ENCODE assay signal across 16 cellular contexts in genomic region chr19:47658431-47659383, GRCh38. TPM values are rescaled to one million over a fixed set of nuclear protein-coding genes. Genes with fewer than 3 reads are reported as not detected.
A peak's percentile ranks its signal among the peaks of the same experiment; 100 is the strongest.
DNase-seq lines count a peak whose midpoint lies in the region; ATAC-seq and TF ChIP-seq lines count a peak whose summit lies in the region.
"Had no signal": no experiment of that assay in that cellular context is flagged by ENCODE, and none has a peak within 500 bp of the region (broad histone marks: within the 10 kb centered on the region; RNA-seq: fewer than 3 reads in every experiment).

No MANE protein-coding gene starts in this region.

- H3K4me1 ChIP-seq in neural progenitor cell (no peaks in the 10 kb centered on the region), upper lobe of left lung (peaks cover 20 to 26% (median 21%) of the 10 kb centered on the region in 4 donors)

- 89 to 91% methylated on average over 24 of the region's 24 CpGs for WGBS in upper lobe of left lung, 2 donors

- no peak overlapping the region for H2AFZ ChIP-seq in neural progenitor cell (replicated peaks)

- H3K27ac ChIP-seq in WERI-Rb-1 (peak overlapping the region; percentile 28; the same call in 1 of the 2 replicates), neural progenitor cell (no peak overlapping the region), upper lobe of left lung (no peak overlapping the region)

- H3K4me2 ChIP-seq in neural progenitor cell = no peak overlapping the region

- peaks cover 86% of the 10 kb centered on the region for H4K20me1 ChIP-seq in neural progenitor cell (ENCODE audit: low read depth)

- H3K27me3 ChIP-seq in WERI-Rb-1 (ENCODE audit: insufficient read depth, low read depth, severe bottlenecking) (no peaks in the 10 kb centered on the region), neural progenitor cell (no peaks in the 10 kb centered on the region), upper lobe of left lung (no peaks in the 10 kb centered on the region)
- H3K27me3 ChIP-seq: gastroesophageal sphincter had no signal

- H3K79me2 ChIP-seq in neural progenitor cell (ENCODE audit: low read depth) = peaks cover 76% of the 10 kb centered on the region

- H3K4me3 Mint-ChIP-seq in neural progenitor cell = no peak overlapping the region
- H3K4me3 Mint-ChIP-seq: activated CD8-positive, alpha-beta T cell treated with anti-CD3 and anti-CD28 coated beads for 36 hours had no signal

- no peaks in the 10 kb centered on the region for H3F3A ChIP-seq in neural progenitor cell (ENCODE audit: low read depth)

- DNase-seq in COLO829 (ENCODE audit: low spot score) (peak; percentile 72), WERI-Rb-1 (peak; percentile 42), fibroblast of villous mesenchyme (ENCODE audit: low read depth) (peak; percentile 21), neural progenitor cell (ENCODE audit: low spot score) (no peak), foreskin fibroblast (no peak), upper lobe of left lung (no peak)
- DNase-seq in effector CD8-positive, alpha-beta T cell (lab: John Stamatoyannopoulos, UW) = no peak
- DNase-seq: activated CD8-positive, alpha-beta T cell treated with anti-CD3 and anti-CD28 coated beads for 36 hours; cortex of kidney; DMS53; MM.1S; stimulated activated CD4-positive, alpha-beta T cell treated with anti-CD3 and anti-CD28 coated beads, Interleukin-1b, Interleukin-23, amount 100 ng/mL, for 48 hours had no signal

- no peaks in the 10 kb centered on the region for H3K9me3 Mint-ChIP-seq in neural progenitor cell
- H3K9me3 Mint-ChIP-seq: activated CD8-positive, alpha-beta T cell treated with anti-CD3 and anti-CD28 coated beads for 36 hours had no signal

- H3K27ac Mint-ChIP-seq in neural progenitor cell = peak overlapping the region; percentile 55
- H3K27ac Mint-ChIP-seq: activated CD8-positive, alpha-beta T cell treated with anti-CD3 and anti-CD28 coated beads for 36 hours had no signal

- H3K36me3 Mint-ChIP-seq in neural progenitor cell = peaks cover 9% of the 10 kb centered on the region

- no peak for ATAC-seq in HG03159 (IDR thresholded peaks at IDR 0.05; ENCODE audit: unreplicated experiment)
- no peak for ATAC-seq in upper lobe of left lung (ENCODE audit: low FRiP score in 2 of 2)
- ATAC-seq: activated CD8-positive, alpha-beta T cell treated with anti-CD3 and anti-CD28 coated beads for 36 hours; gastroesophageal sphincter; GM12878; left lobe of liver had no signal

- H3K36me3 ChIP-seq in WERI-Rb-1 (peaks cover 10% of the 10 kb centered on the region), neural progenitor cell (no peaks in the 10 kb centered on the region), upper lobe of left lung (peaks cover 0 to 3% (median under 1%) of the 10 kb centered on the region in 4 donors)

- TF ChIP-seq CTCF in WERI-Rb-1 (IDR thresholded peaks at IDR 0.05; ENCODE audit: low read depth, low read length) = no peak
- TF ChIP-seq CTCF in fibroblast of villous mesenchyme (IDR thresholded peaks at IDR 0.05; ENCODE audit: insufficient read depth, low read depth, low read length) = no peak
- no peak for TF ChIP-seq CTCF in neural progenitor cell (IDR thresholded peaks at IDR 0.05)
- no peak for TF ChIP-seq CTCF in foreskin fibroblast (IDR thresholded peaks at IDR 0.05; ENCODE audit: low read depth, low read length)
- TF ChIP-seq CTCF in upper lobe of left lung (IDR thresholded peaks at IDR 0.05) = no peak

- peaks cover 4% of the 10 kb centered on the region for H3K27me3 Mint-ChIP-seq in neural progenitor cell (ENCODE audit: insufficient read depth, low read depth)
- H3K27me3 Mint-ChIP-seq: activated CD8-positive, alpha-beta T cell treated with anti-CD3 and anti-CD28 coated beads for 36 hours had no signal

- H3K4me3 ChIP-seq in WERI-Rb-1 (ENCODE audit: low read depth, low read length) = no peak overlapping the region
- H3K4me3 ChIP-seq in fibroblast of villous mesenchyme (ENCODE audit: low read depth, low read length) = no peak overlapping the region
- no peak overlapping the region for H3K4me3 ChIP-seq in neural progenitor cell
- no peak overlapping the region for H3K4me3 ChIP-seq in foreskin fibroblast (ENCODE audit: low read depth in 1 of 2, low read length in 2 of 2)
- H3K4me3 ChIP-seq in upper lobe of left lung = no peak overlapping the region
- H3K4me3 ChIP-seq: gastroesophageal sphincter, GM12878 had no signal

- no peak overlapping the region for H3K9ac ChIP-seq in neural progenitor cell

- no peak for TF ChIP-seq EP300 in upper lobe of left lung (IDR thresholded peaks at IDR 0.05)

- no peaks in the 10 kb centered on the region for H3K9me3 ChIP-seq in WERI-Rb-1 (ENCODE audit: severe bottlenecking)
- H3K9me3 ChIP-seq in neural progenitor cell (ENCODE audit: low read depth) = no peaks in the 10 kb centered on the region
- H3K9me3 ChIP-seq in upper lobe of left lung = no peaks in the 10 kb centered on the region
- H3K9me3 ChIP-seq: gastroesophageal sphincter had no signal

- no peak for TF ChIP-seq POLR2A in upper lobe of left lung (IDR thresholded peaks at IDR 0.05)

- H3K4me1 Mint-ChIP-seq in neural progenitor cell = peaks cover 36% of the 10 kb centered on the region

RNA-seq across cellular contexts. Expression of gene BICRA, which starts 49.8 kb away (rescaled TPM):
- total RNA-seq in fibroblast of villous mesenchyme = 3.0 and 5.2 TPM in 2 replicates
- total RNA-seq in neural progenitor cell (ENCODE audit: low replicate concordance) = 6.4 and 15.6 TPM in 2 replicates
- 10 to 100 TPM in 4 of 6 donors, 1 to 10 TPM in 2; 5.0 to 66.1 (median 15.2) TPM for total RNA-seq in upper lobe of left lung

RNA-seq across cellular contexts. Expression of gene EHD2, which starts 54.5 kb away (rescaled TPM):
- 144 and 166 TPM in 2 replicates for total RNA-seq in fibroblast of villous mesenchyme
- total RNA-seq in neural progenitor cell (ENCODE audit: low replicate concordance) = 1.5 and 3.9 TPM in 2 replicates
- 100 to 1,000 TPM in 4 of 6 donors, 10 to 100 TPM in 2; 80.7 to 426 (median 181) TPM for total RNA-seq in upper lobe of left lung

Comparison
In these comparisons a context has a peak if more than half of its experiments do, and no peak if none do; other contexts are left out.
1. DNase-seq: peak in COLO829 (single experiment), WERI-Rb-1 (single experiment) and fibroblast of villous mesenchyme (single experiment); none in neural progenitor cell (single experiment), foreskin fibroblast (0 of 2), effector CD8-positive, alpha-beta T cell (single experiment) and upper lobe of left lung (0 of 2).
2. RNA of gene EHD2, which starts 54.5 kb away (total RNA-seq): 80.7 to 426 TPM in upper lobe of left lung and 144 to 166 TPM in fibroblast of villous mesenchyme; 1.5 to 3.9 TPM in neural progenitor cell; every median in the first group is over 10 times any median in the second.